26 cellular contexts compared by ENCODE assay signal in the genomic region with DNA sequence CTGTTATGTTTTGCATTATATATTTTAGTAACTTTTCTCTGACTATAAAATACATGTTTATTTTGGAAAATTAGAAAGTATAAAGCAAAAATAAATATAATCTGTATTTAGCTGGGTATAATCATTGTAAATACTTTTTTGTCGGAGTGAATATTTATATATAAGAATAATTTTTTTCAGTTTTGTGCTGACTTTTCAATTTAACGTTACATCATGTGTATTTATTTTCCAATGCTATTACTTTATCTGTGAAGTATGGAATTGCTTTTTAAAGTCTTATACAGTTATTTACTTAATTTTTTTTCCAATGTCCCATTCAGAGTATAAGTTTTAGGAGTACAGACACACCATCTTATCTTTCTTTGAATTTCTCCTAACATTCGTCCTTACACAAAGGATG.
"Had no signal": no experiment of that assay in that cellular context is flagged by ENCODE, and none has a peak within 500 bp of the region (broad histone marks: within the 10 kb centered on the region; RNA-seq: fewer than 3 reads in every experiment).

No MANE protein-coding gene starts in this region.

- H3K36me3 ChIP-seq: uterus had no signal

- H3K27me3 ChIP-seq: neutrophil, right atrium auricular region, sigmoid colon, transverse colon, upper lobe of right lung, uterus had no signal

- FAIRE-seq: frontal cortex, keratinocyte had no signal

- H3K9me3 ChIP-seq: neutrophil, right atrium auricular region, sigmoid colon, thoracic aorta, transverse colon, upper lobe of right lung, uterus had no signal

- H3K9me3 Mint-ChIP-seq: immature natural killer cell; memory B cell; natural killer cell; neural crest cell; stimulated activated memory B cell treated with anti-CD40 and anti-IgM and Interleukin-4, amounts not matched to agents 10 μg/mL and 1 μg/mL and 100 μg/mL, for 72 hours had no signal

- DNase-seq: dermis blood vessel endothelial cell; effector memory CD4-positive, alpha-beta T cell; erythroblast; hypothalamus; immature natural killer cell; natural killer cell; sigmoid colon; stimulated activated CD4-positive, alpha-beta T cell treated with anti-CD3 and anti-CD28 coated beads, Interleukin-2, amount 100 ng/mL, for 24 hours; stimulated activated CD4-positive, alpha-beta T cell treated with anti-CD3 and anti-CD28 coated beads, Interleukin-4, amount 100 ng/mL, for 24 hours; stimulated activated naive CD8-positive, alpha-beta T cell treated with anti-CD3 and anti-CD28 coated beads, Interleukin-15, Interleukin-2, amounts not matched to agents 100 U/mL and 50 U/mL, for 24 hours; transverse colon; upper lobe of right lung; uterus had no signal

- H3K4me1 Mint-ChIP-seq: memory B cell; natural killer cell; neural crest cell; stimulated activated memory B cell treated with anti-CD40 and anti-IgM and Interleukin-4, amounts not matched to agents 10 μg/mL and 1 μg/mL and 100 μg/mL, for 72 hours had no signal

- H3K4me3 Mint-ChIP-seq: immature natural killer cell; memory B cell; natural killer cell; neural crest cell; stimulated activated memory B cell treated with anti-CD40 and anti-IgM and Interleukin-4, amounts not matched to agents 10 μg/mL and 1 μg/mL and 100 μg/mL, for 72 hours had no signal

- H3K9ac ChIP-seq: parathyroid adenoma had no signal

- H3K4me3 ChIP-seq: coronary artery, lung, right atrium auricular region, sigmoid colon, thoracic aorta, transverse colon, upper lobe of right lung, uterus had no signal

- H3K27ac Mint-ChIP-seq: immature natural killer cell; memory B cell; progenitor cell of endocrine pancreas; stimulated activated memory B cell treated with anti-CD40 and anti-IgM and Interleukin-4, amounts not matched to agents 10 μg/mL and 1 μg/mL and 100 μg/mL, for 72 hours had no signal

- ATAC-seq: left lobe of liver; natural killer cell; stimulated activated memory B cell treated with anti-CD40 and anti-IgM and Interleukin-4, amounts not matched to agents 10 μg/mL and 1 μg/mL and 100 μg/mL, for 72 hours; stimulated activated naive CD8-positive, alpha-beta T cell treated with anti-CD3 and anti-CD28 coated beads, Interleukin-15, Interleukin-2, amounts not matched to agents 100 U/mL and 50 U/mL, for 24 hours; upper lobe of right lung had no signal

- H3K4me1 ChIP-seq: parathyroid adenoma, right atrium auricular region, transverse colon, upper lobe of right lung, uterus had no signal

- H3K27ac ChIP-seq: coronary artery, neutrophil, parathyroid adenoma, right atrium auricular region, sigmoid colon, transverse colon, upper lobe of right lung, uterus had no signal
